In the genomic region with DNA sequence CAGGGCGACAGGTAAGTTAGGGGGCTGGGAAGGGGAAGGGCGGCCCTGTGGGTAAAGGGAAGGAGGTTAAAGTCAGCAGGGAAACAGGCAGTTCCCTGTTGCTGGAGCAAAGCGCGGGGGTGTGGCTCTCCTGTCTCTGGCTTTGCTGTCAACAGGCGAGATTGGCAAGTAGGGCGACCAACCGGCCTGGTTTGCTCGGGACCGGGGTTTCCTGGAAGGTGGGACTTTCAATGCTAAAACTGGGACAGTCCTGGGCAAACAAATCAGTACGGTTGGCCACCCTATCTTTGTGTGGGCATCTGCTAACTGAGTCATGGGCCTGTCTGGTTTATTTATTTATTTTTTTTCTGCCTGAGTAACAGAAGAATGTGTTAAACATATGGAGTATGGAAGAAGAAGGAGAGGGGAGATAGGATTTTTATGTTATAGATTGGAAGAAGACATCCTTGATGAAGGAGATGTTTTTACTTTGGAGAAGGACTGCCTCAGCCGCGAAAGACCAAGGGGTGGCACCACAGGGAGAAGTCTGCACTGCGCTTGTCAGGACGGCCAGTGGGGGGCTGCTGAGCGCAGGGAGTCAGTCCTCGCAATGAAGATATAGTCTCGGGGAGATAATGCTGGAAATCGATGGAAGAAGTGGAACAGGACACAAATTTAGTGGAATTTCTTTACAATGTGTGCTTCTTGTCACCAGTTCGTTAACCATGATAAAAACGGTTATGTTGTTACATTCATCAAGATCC, we compare ENCODE assay signal across 8 cellular contexts. TPM values are rescaled to one million over a fixed set of nuclear protein-coding genes. Genes with fewer than 3 reads are reported as not detected.
A peak's percentile ranks its signal among the peaks of the same experiment; 100 is the strongest.
DNase-seq lines count a peak whose midpoint lies in the region; ATAC-seq and TF ChIP-seq lines count a peak whose summit lies in the region.

No MANE protein-coding gene starts in this region.

- DNase-seq in SIG-M5 treated with dmso at 0.1 percent for 504 hours (lab: John Stamatoyannopoulos, UW; ENCODE audit: unreplicated experiment) = peak; percentile 41
- no peak for DNase-seq in SIG-M5 (lab: John Stamatoyannopoulos, UW)
- DNase-seq in NB4 (ENCODE audit: low read depth) = peak; percentile 59
- peak; percentile 19 for DNase-seq in activated CD8-positive, alpha-beta memory T cell treated with anti-CD3 and anti-CD28 coated beads, Interleukin-2, amount 50 U/mL, for 4 hours
- DNase-seq in esophagus muscularis mucosa (ENCODE audit: extremely low spot score) = peak; percentile 95
- peak; percentile 89 for DNase-seq in mucosa of gallbladder (ENCODE audit: low spot score)

- H3K27ac ChIP-seq in esophagus muscularis mucosa (replicated peaks in 1 of 4) = peak overlapping the region in 3 of 4 donors; percentile 4 to 36 (median 24)
- peak overlapping the region; percentile 88 for H3K27ac ChIP-seq in subcutaneous abdominal adipose tissue (ENCODE audit: low read depth, low read length)

- H3K36me3 ChIP-seq in esophagus muscularis mucosa (no peaks in the 10 kb centered on the region), subcutaneous abdominal adipose tissue (ENCODE audit: control insufficient read depth in 5 of 5, insufficient read depth in 5 of 5, low read length in 5 of 5) (no peaks in the 10 kb centered on the region)

- H3K9ac ChIP-seq in subcutaneous abdominal adipose tissue (ENCODE audit: low read length in 5 of 5) = peak overlapping the region in 3 of 5 donors; percentile 42 to 52 (median 50)

- H3K27me3 ChIP-seq in esophagus muscularis mucosa = peaks cover 0 to 3% (median 1%) of the 10 kb centered on the region in 4 donors
- no peaks in the 10 kb centered on the region for H3K27me3 ChIP-seq in subcutaneous abdominal adipose tissue (ENCODE audit: control insufficient read depth in 5 of 5, insufficient read depth in 4 of 5, low read length in 5 of 5)

- H3K4me3 ChIP-seq in NB4 (ENCODE audit: low read depth, low read length) (no peak overlapping the region), esophagus muscularis mucosa (peak overlapping the region; percentile 28 to 37 (median 31)), subcutaneous abdominal adipose tissue (ENCODE audit: low read depth in 1 of 5, low read length in 5 of 5) (peak overlapping the region in 4 of 5 donors; percentile 41 to 62 (median 44))

- peak; percentile 94 for ATAC-seq in HG02678 (IDR thresholded peaks at IDR 0.05; ENCODE audit: unreplicated experiment)

- TF ChIP-seq POLR2A in NB4 (IDR thresholded peaks at IDR 0.05; ENCODE audit: extremely low read depth, insufficient read length) (no peak), esophagus muscularis mucosa (IDR thresholded peaks at IDR 0.05; ENCODE audit: low read depth) (no peak)

- peak; percentile 81 for TF ChIP-seq CTCF in NB4 (IDR thresholded peaks at IDR 0.05; ENCODE audit: low read depth, low read length)
- peak; percentile 40 to 63 (median 43) for TF ChIP-seq CTCF in esophagus muscularis mucosa (IDR thresholded peaks at IDR 0.05)

- H3K9me3 ChIP-seq in esophagus muscularis mucosa (no peaks in the 10 kb centered on the region), subcutaneous abdominal adipose tissue (ENCODE audit: control insufficient read depth in 5 of 5, low read length in 5 of 5) (no peaks in the 10 kb centered on the region)

- intact Hi-C loops in esophagus muscularis mucosa (cut with DNase I) = loop anchor here (2.0 to 10.0 kb wide), 2 partner anchors 361 to 501 kb away; no protein-coding TSS in a partner anchor

- WGBS in esophagus muscularis mucosa = 27% methylated on average over 20 of the region's 20 CpGs

- H3K4me1 ChIP-seq in esophagus muscularis mucosa (peaks cover 0 to 8% (median 3%) of the 10 kb centered on the region in 4 donors), subcutaneous abdominal adipose tissue (ENCODE audit: control insufficient read depth in 5 of 5, insufficient read depth in 5 of 5, low read length in 5 of 5) (peaks cover 0 to 9% (median 4%) of the 10 kb centered on the region in 5 donors)

- TF ChIP-seq EP300 in esophagus muscularis mucosa (IDR thresholded peaks at IDR 0.05) = no peak

RNA-seq across cellular contexts. Expression of a gene that starts 43.4 kb away (rescaled TPM):
- total RNA-seq in esophagus muscularis mucosa (1 to 10 TPM in 2 of 4 donors, under 1 TPM in 2; 0.83 to 1.8 (median 1.3) TPM), mucosa of gallbladder (1.9 TPM)
